ENCODE assay signal across 34 cellular contexts in genomic region chr2:126317797-126318431, GRCh38.
DNase-seq lines count a peak whose midpoint lies in the region; ATAC-seq and TF ChIP-seq lines count a peak whose summit lies in the region.
"Had no signal": no experiment of that assay in that cellular context is flagged by ENCODE, and none has a peak within 500 bp of the region (broad histone marks: within the 10 kb centered on the region; RNA-seq: fewer than 3 reads in every experiment).

No MANE protein-coding gene starts in this region.

- no peak overlapping the region for H3K27ac ChIP-seq in left ventricle myocardium inferior (replicated peaks)
- no peak overlapping the region for H3K27ac ChIP-seq in right lobe of liver
- H3K27ac ChIP-seq: BLaER1, GM23248, psoas muscle, tibial artery had no signal

- H3K9me3 ChIP-seq in left ventricle myocardium inferior (replicated peaks) (no peaks in the 10 kb centered on the region), right lobe of liver (no peaks in the 10 kb centered on the region)
- H3K9me3 ChIP-seq: BLaER1, Caco-2, psoas muscle, tibial artery had no signal

- TF ChIP-seq CTCF in fibroblast of pulmonary artery (IDR thresholded peaks at IDR 0.05; ENCODE audit: low read length, missing control alignments) (no peak), left ventricle myocardium inferior (IDR thresholded peaks at IDR 0.05; ENCODE audit: borderline replicate concordance) (no peak), right lobe of liver (IDR thresholded peaks at IDR 0.05) (no peak)

- DNase-seq in stimulated activated naive CD8-positive, alpha-beta T cell treated with anti-CD3 and anti-CD28 coated beads, Interleukin-15, Interleukin-2, amounts not matched to agents 100 U/mL and 50 U/mL, for 24 hours, result no peak
- DNase-seq in stimulated activated naive CD8-positive, alpha-beta T cell treated with anti-CD3 and anti-CD28 coated beads, Interleukin-15, amount 100 ng/mL, for 72 hours, result no peak
- DNase-seq in RKO (ENCODE audit: low spot score) (peak; percentile 2), fibroblast of pulmonary artery (ENCODE audit: low read depth) (peak; percentile 51), NOMO-1 treated with dmso at 0.1 percent for 144 hours (lab: John Stamatoyannopoulos, UW; ENCODE audit: unreplicated experiment) (no peak), left ventricle myocardium inferior (no peak), right lobe of liver (no peak)
- no peak for DNase-seq in stimulated activated naive CD4-positive, alpha-beta T cell treated with Interleukin-2 at 50 U/mL for 16 hours (lab: John Stamatoyannopoulos, UW)
- DNase-seq: activated B cell treated with CpG ODN at 0.5 μM for 24 hours; activated CD4-positive, alpha-beta T cell treated with anti-CD3 and anti-CD28 coated beads, Interleukin-2, amount 50 U/mL, for 4 hours; activated CD8-positive, alpha-beta memory T cell treated with anti-CD3 and anti-CD28 coated beads, Interleukin-2, amount 50 U/mL, for 48 hours; Caco-2; caudate nucleus; cortex of kidney; DND-41; effector memory CD8-positive, alpha-beta T cell; GM23248; islet precursor cell; naive thymus-derived CD8-positive, alpha-beta T cell; NCI-H1105; NCI-H1930; NCI-H524 treated with DMSO at 0.1 percent for 48 hours; NK-92 treated with Interleukin-12 subunit alpha and Interleukin-12 subunit beta, amount 100 ng/mL, for 24 hours; occipital lobe; psoas muscle; SIG-M5; stimulated activated CD4-positive, alpha-beta T cell treated with anti-CD3 and anti-CD28 coated beads, Interleukin-15, amount 100 ng/mL, for 24 hours; stimulated activated naive CD4-positive, alpha-beta T cell; SW 1271; tibial artery had no signal

- peaks cover 5% of the 10 kb centered on the region for H3K27me3 Mint-ChIP-seq in stimulated activated naive CD8-positive, alpha-beta T cell treated with anti-CD3 and anti-CD28 coated beads, Interleukin-15, amount 100 ng/mL, for 72 hours
- H3K27me3 Mint-ChIP-seq: activated B cell treated with CpG ODN at 0.5 μM for 24 hours had no signal

- H3K36me3 ChIP-seq in left ventricle myocardium inferior (no peaks in the 10 kb centered on the region), right lobe of liver (no peaks in the 10 kb centered on the region)
- H3K36me3 ChIP-seq: BLaER1, tibial artery had no signal

- no peak overlapping the region for H3K27ac Mint-ChIP-seq in stimulated activated naive CD8-positive, alpha-beta T cell treated with anti-CD3 and anti-CD28 coated beads, Interleukin-15, amount 100 ng/mL, for 72 hours
- H3K27ac Mint-ChIP-seq: activated B cell treated with CpG ODN at 0.5 μM for 24 hours; activated naive CD4-positive, alpha-beta T cell treated with anti-CD3 and anti-CD28 coated beads, Interleukin-2, amount 50 U/mL, for 72 hours; effector memory CD8-positive, alpha-beta T cell; naive thymus-derived CD8-positive, alpha-beta T cell had no signal

- no peak overlapping the region for H3K4me3 ChIP-seq in fibroblast of pulmonary artery (replicated peaks; ENCODE audit: low read depth, low read length)
- no peak overlapping the region for H3K4me3 ChIP-seq in left ventricle myocardium inferior
- H3K4me3 ChIP-seq in right lobe of liver, result no peak overlapping the region
- H3K4me3 ChIP-seq: BLaER1, GM23248, psoas muscle, tibial artery had no signal

- TF ChIP-seq POLR2A in right lobe of liver (IDR thresholded peaks at IDR 0.05), result no peak

- intact Hi-C loops in left ventricle myocardium inferior (cut with micrococcal nuclease), result no loop called here
- intact Hi-C loops in right lobe of liver (cut with DNase I), result no loop called here

- ATAC-seq in stimulated activated naive CD8-positive, alpha-beta T cell treated with anti-CD3 and anti-CD28 coated beads, Interleukin-15, Interleukin-2, amounts not matched to agents 100 U/mL and 50 U/mL, for 24 hours, result peak; percentile 36
- no peak for ATAC-seq in stimulated activated naive CD8-positive, alpha-beta T cell treated with anti-CD3 and anti-CD28 coated beads, Interleukin-15, amount 100 ng/mL, for 72 hours
- ATAC-seq in right lobe of liver, result no peak
- ATAC-seq: effector memory CD8-positive, alpha-beta T cell; esophagus mucosa; naive thymus-derived CD8-positive, alpha-beta T cell; Panc1; psoas muscle had no signal

- WGBS in right lobe of liver (ENCODE audit: insufficient coverage, low coverage, low lambda C conversion rate, missing lambda C conversion rate), result 26% methylated on average over 2 of the region's 2 CpGs

- H3K27me3 ChIP-seq in left ventricle myocardium inferior (ENCODE audit: low read depth), result no peaks in the 10 kb centered on the region
- H3K27me3 ChIP-seq in right lobe of liver, result no peaks in the 10 kb centered on the region
- H3K27me3 ChIP-seq: BLaER1, tibial artery had no signal

- no peaks in the 10 kb centered on the region for H3K9me3 Mint-ChIP-seq in stimulated activated naive CD8-positive, alpha-beta T cell treated with anti-CD3 and anti-CD28 coated beads, Interleukin-15, amount 100 ng/mL, for 72 hours
- H3K9me3 Mint-ChIP-seq: activated B cell treated with CpG ODN at 0.5 μM for 24 hours; activated naive CD4-positive, alpha-beta T cell treated with anti-CD3 and anti-CD28 coated beads, Interleukin-2, amount 50 U/mL, for 72 hours; naive thymus-derived CD8-positive, alpha-beta T cell had no signal

- H3K4me1 ChIP-seq in left ventricle myocardium inferior, result no peaks in the 10 kb centered on the region
- H3K4me1 ChIP-seq in right lobe of liver, result no peaks in the 10 kb centered on the region
- H3K4me1 ChIP-seq: BLaER1, Caco-2, psoas muscle, tibial artery had no signal

- peaks cover 12% of the 10 kb centered on the region for H3K4me1 Mint-ChIP-seq in stimulated activated naive CD8-positive, alpha-beta T cell treated with anti-CD3 and anti-CD28 coated beads, Interleukin-15, amount 100 ng/mL, for 72 hours
- H3K4me1 Mint-ChIP-seq: activated B cell treated with CpG ODN at 0.5 μM for 24 hours; naive thymus-derived CD8-positive, alpha-beta T cell had no signal

- H3K4me3 Mint-ChIP-seq in stimulated activated naive CD8-positive, alpha-beta T cell treated with anti-CD3 and anti-CD28 coated beads, Interleukin-15, amount 100 ng/mL, for 72 hours, result no peak overlapping the region
- H3K4me3 Mint-ChIP-seq: activated B cell treated with CpG ODN at 0.5 μM for 24 hours; effector memory CD8-positive, alpha-beta T cell; naive thymus-derived CD8-positive, alpha-beta T cell had no signal

Comparison
In these comparisons a context has a peak if more than half of its experiments do, and no peak if none do; other contexts are left out.
1. DNase-seq: peak in RKO (single experiment) and fibroblast of pulmonary artery (single experiment); none in stimulated activated naive CD8-positive, alpha-beta T cell treated with anti-CD3 and anti-CD28 coated beads, Interleukin-15, Interleukin-2, amounts not matched to agents 100 U/mL and 50 U/mL, for 24 hours (single experiment), stimulated activated naive CD8-positive, alpha-beta T cell treated with anti-CD3 and anti-CD28 coated beads, Interleukin-15, amount 100 ng/mL, for 72 hours (0 of 2), NOMO-1 treated with dmso at 0.1 percent for 144 hours (single experiment), left ventricle myocardium inferior (single experiment), right lobe of liver (0 of 3) and stimulated activated naive CD4-positive, alpha-beta T cell treated with Interleukin-2 at 50 U/mL for 16 hours (single experiment).